Comparison of ENCODE assay signal across 1 cellular context in genomic region chr13:42656136-42656535, GRCh38.
TF ChIP-seq lines count a peak whose summit lies in the region.

No MANE protein-coding gene starts in this region.

TF ChIP-seq in H1, 55 proteins besides CTCF, POLR2A, EP300 and RAD21 (continued from another document):
- TF ChIP-seq ZNF274 (IDR thresholded peaks at IDR 0.05; ENCODE audit: borderline replicate concordance, extremely low read depth, low read length): no peak
- no peak for TF ChIP-seq FOSL1 (IDR thresholded peaks at IDR 0.05; ENCODE audit: insufficient read depth, low read depth, low read length)
- no peak for TF ChIP-seq CHD2 (IDR thresholded peaks at IDR 0.05; ENCODE audit: low read length)
- no peak for TF ChIP-seq POLR2AphosphoS5 (IDR thresholded peaks at IDR 0.05; ENCODE audit: low read depth, low read length)
- TF ChIP-seq KDM4A (IDR thresholded peaks at IDR 0.05; ENCODE audit: low read depth, low read length, severe bottlenecking): no peak
